Comparison of ENCODE assay signal across 1 cellular context in the genomic region with DNA sequence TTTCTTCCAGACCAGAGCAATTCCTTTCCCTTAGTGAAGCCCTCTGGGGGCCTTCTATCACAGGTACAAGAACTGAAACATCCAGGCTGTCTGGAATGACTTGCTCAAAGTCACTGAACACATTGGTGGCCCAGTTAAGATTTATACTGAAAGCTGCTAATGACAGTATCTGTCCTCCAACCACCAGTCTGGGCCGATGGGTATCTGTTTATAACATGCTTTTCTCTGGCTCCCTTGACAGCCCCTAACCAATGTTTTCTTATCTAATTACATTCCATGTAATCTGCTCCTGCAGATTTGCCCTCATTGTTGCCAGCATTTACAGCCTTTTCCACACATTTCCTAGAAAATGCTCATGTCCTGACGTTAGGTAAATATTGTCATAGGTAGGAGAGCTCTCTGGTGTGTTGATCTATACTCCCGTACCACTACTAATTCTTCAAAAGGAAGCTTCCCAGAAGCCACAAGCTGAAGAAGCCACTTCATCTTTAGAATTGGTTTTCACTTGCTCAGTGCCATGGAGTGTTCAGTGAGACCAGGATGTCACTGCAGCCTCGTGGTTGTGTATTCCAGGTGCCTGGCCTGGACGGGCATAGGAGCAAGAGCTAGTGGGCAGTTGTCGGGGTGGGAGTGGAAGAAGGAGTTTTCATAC.
TF ChIP-seq lines count a peak whose summit lies in the region.

No MANE protein-coding gene starts in this region.

TF ChIP-seq in SK-N-SH, 30 proteins besides CTCF, POLR2A, EP300 and RAD21 (continued from another document):
- TF ChIP-seq USF1 (IDR thresholded peaks at IDR 0.05; ENCODE audit: borderline replicate concordance, low read depth) (no peak), SIN3A (IDR thresholded peaks at IDR 0.05; ENCODE audit: borderline replicate concordance, low read depth, low read length) (no peak), GATA2 (CRISPR knock-in tag; IDR thresholded peaks at IDR 0.05) (peak; percentile 86), FOXM1 (IDR thresholded peaks at IDR 0.05; ENCODE audit: low read depth) (no peak), SMC3 (IDR thresholded peaks at IDR 0.05; ENCODE audit: low read depth, low read length) (no peak), RFX5 (IDR thresholded peaks at IDR 0.05; ENCODE audit: low read length) (no peak), TAF1 (IDR thresholded peaks at IDR 0.05; ENCODE audit: borderline replicate concordance, low read depth, low read length) (no peak), TEAD4 (IDR thresholded peaks at IDR 0.05; ENCODE audit: borderline replicate concordance, insufficient read depth) (no peak), YY1 (IDR thresholded peaks at IDR 0.05; ENCODE audit: low read depth) (no peak), TCF12 (IDR thresholded peaks at IDR 0.05) (no peak), USF2 (IDR thresholded peaks at IDR 0.05; ENCODE audit: borderline replicate concordance, low read depth, low read length) (no peak), FOSL2 (IDR thresholded peaks at IDR 0.05; ENCODE audit: borderline replicate concordance, low read depth) (no peak), RCOR1 (IDR thresholded peaks at IDR 0.05; ENCODE audit: low read length) (peak; percentile 68; the same call in 1 of the 2 replicates), JUND (IDR thresholded peaks at IDR 0.05) (no peak)
- TF ChIP-seq, protein P1, sequence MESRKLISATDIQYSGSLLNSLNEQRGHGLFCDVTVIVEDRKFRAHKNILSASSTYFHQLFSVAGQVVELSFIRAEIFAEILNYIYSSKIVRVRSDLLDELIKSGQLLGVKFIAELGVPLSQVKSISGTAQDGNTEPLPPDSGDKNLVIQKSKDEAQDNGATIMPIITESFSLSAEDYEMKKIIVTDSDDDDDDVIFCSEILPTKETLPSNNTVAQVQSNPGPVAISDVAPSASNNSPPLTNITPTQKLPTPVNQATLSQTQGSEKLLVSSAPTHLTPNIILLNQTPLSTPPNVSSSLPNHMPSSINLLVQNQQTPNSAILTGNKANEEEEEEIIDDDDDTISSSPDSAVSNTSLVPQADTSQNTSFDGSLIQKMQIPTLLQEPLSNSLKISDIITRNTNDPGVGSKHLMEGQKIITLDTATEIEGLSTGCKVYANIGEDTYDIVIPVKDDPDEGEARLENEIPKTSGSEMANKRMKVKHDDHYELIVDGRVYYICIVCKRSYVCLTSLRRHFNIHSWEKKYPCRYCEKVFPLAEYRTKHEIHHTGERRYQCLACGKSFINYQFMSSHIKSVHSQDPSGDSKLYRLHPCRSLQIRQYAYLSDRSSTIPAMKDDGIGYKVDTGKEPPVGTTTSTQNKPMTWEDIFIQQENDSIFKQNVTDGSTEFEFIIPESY (IDR thresholded peaks at IDR 0.05; ENCODE audit: borderline replicate concordance, low read depth), result no peak
- TF ChIP-seq, protein P2, sequence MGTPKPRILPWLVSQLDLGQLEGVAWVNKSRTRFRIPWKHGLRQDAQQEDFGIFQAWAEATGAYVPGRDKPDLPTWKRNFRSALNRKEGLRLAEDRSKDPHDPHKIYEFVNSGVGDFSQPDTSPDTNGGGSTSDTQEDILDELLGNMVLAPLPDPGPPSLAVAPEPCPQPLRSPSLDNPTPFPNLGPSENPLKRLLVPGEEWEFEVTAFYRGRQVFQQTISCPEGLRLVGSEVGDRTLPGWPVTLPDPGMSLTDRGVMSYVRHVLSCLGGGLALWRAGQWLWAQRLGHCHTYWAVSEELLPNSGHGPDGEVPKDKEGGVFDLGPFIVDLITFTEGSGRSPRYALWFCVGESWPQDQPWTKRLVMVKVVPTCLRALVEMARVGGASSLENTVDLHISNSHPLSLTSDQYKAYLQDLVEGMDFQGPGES (IDR thresholded peaks at IDR 0.05; ENCODE audit: low read depth, low read length), result no peak
